In genomic region chr15:65368300-65368617, GRCh38 we compare ENCODE assay signal across 1 cellular context.
TF ChIP-seq lines count a peak whose summit lies in the region.

No MANE protein-coding gene starts in this region.

TF ChIP-seq in H1, 55 proteins besides CTCF, POLR2A, EP300 and RAD21:
- no peak for TF ChIP-seq RFX5 (IDR thresholded peaks at IDR 0.05; ENCODE audit: borderline replicate concordance, low read depth, low read length)
- TF ChIP-seq CEBPB (IDR thresholded peaks at IDR 0.05; ENCODE audit: low read depth, low read length): no peak
- no peak for TF ChIP-seq SUZ12 (IDR thresholded peaks at IDR 0.05; ENCODE audit: low read length)
- no peak for TF ChIP-seq CTBP2 (IDR thresholded peaks at IDR 0.05; ENCODE audit: borderline replicate concordance, insufficient read depth, insufficient read length, low read length)
- 0 out of 2 replicates have a peak, but pooled peaks have one; percentile 13 for TF ChIP-seq TAF1 (IDR thresholded peaks at IDR 0.05; ENCODE audit: low read depth, low read length)
- no peak for TF ChIP-seq ASH2L (IDR thresholded peaks at IDR 0.05; ENCODE audit: low read length)
- peak; percentile 77 for TF ChIP-seq TEAD4 (IDR thresholded peaks at IDR 0.05; ENCODE audit: low read depth, low read length)
- TF ChIP-seq GABPA (IDR thresholded peaks at IDR 0.05; ENCODE audit: borderline replicate concordance, insufficient read depth, low read length): no peak
- no peak for TF ChIP-seq SRF (IDR thresholded peaks at IDR 0.05; ENCODE audit: low read depth, low read length)
- TF ChIP-seq PHF8 (conservative IDR thresholded peaks at IDR 0.05; ENCODE audit: low read depth, low read length): no peak
- TF ChIP-seq RXRA (IDR thresholded peaks at IDR 0.05; ENCODE audit: insufficient read depth, low read depth, low read length): no peak
- no peak for TF ChIP-seq CBX8 (IDR thresholded peaks at IDR 0.05; ENCODE audit: borderline replicate concordance, low read depth, low read length)
- TF ChIP-seq TBP (IDR thresholded peaks at IDR 0.05; ENCODE audit: low read depth, low read length): no peak
- no peak for TF ChIP-seq ATF3 (IDR thresholded peaks at IDR 0.05; ENCODE audit: insufficient read depth, low read depth, low read length)
- TF ChIP-seq GTF2F1 (IDR thresholded peaks at IDR 0.05; ENCODE audit: borderline replicate concordance, low read depth, low read length): no peak
- TF ChIP-seq KDM5A (IDR thresholded peaks at IDR 0.05; ENCODE audit: low read length): no peak
- TF ChIP-seq POU5F1 (IDR thresholded peaks at IDR 0.05; ENCODE audit: low read depth, low read length): no peak
- TF ChIP-seq BACH1 (IDR thresholded peaks at IDR 0.05; ENCODE audit: low read length): no peak
- TF ChIP-seq SP2 (IDR thresholded peaks at IDR 0.05; ENCODE audit: low read length): no peak
- no peak for TF ChIP-seq NRF1 (IDR thresholded peaks at IDR 0.05; ENCODE audit: low read depth, low read length)
- TF ChIP-seq BCL11A (IDR thresholded peaks at IDR 0.05; ENCODE audit: low read depth in 2 of 2, low read length in 2 of 2): no peak
- no peak for TF ChIP-seq CREB1 (IDR thresholded peaks at IDR 0.05)
- peak; percentile 42; the same call in 1 of the 2 replicates for TF ChIP-seq SP1 (IDR thresholded peaks at IDR 0.05; ENCODE audit: low read depth, low read length)
- no peak for TF ChIP-seq EZH2 (IDR thresholded peaks at IDR 0.05; ENCODE audit: low read depth, low read length, severe bottlenecking)
- peak; percentile 82 to 85 for TF ChIP-seq SIN3A (conservative IDR thresholded peaks at IDR 0.05 in 1 of 2, IDR thresholded peaks at IDR 0.05 in 1 of 2; ENCODE audit: low read depth in 1 of 2, low read length in 2 of 2)
- no peak for TF ChIP-seq MAFK (IDR thresholded peaks at IDR 0.05; ENCODE audit: low read depth, low read length)
- TF ChIP-seq POLR2AphosphoS5 (IDR thresholded peaks at IDR 0.05; ENCODE audit: low read depth, low read length): 0 out of 2 replicates have a peak, but pooled peaks have one; percentile 32
- no peak for TF ChIP-seq BRCA1 (IDR thresholded peaks at IDR 0.05; ENCODE audit: low read depth, low read length)
- TF ChIP-seq HDAC2 (IDR thresholded peaks at IDR 0.05; ENCODE audit: borderline replicate concordance in 1 of 2, low read depth in 2 of 2, low read length in 2 of 2): 0 out of 4 replicates have a peak, but pooled peaks of 1 of the 2 experiments have one; percentile 10
- TF ChIP-seq JUND (IDR thresholded peaks at IDR 0.05; ENCODE audit: low read length): no peak
- no peak for TF ChIP-seq SIX5 (IDR thresholded peaks at IDR 0.05; ENCODE audit: low read depth, low read length)
- TF ChIP-seq TAF7 (optimal IDR thresholded peaks at IDR 0.05; ENCODE audit: borderline replicate concordance, low read depth, low read length): no peak
- TF ChIP-seq YY1 (IDR thresholded peaks at IDR 0.05; ENCODE audit: low read depth, low read length): no peak
- TF ChIP-seq NANOG (IDR thresholded peaks at IDR 0.05; ENCODE audit: insufficient read depth, low read depth, low read length, poor library complexity, severe bottlenecking): no peak
- TF ChIP-seq, protein P1, sequence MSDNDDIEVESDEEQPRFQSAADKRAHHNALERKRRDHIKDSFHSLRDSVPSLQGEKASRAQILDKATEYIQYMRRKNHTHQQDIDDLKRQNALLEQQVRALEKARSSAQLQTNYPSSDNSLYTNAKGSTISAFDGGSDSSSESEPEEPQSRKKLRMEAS (IDR thresholded peaks at IDR 0.05): peak; percentile 13; the same call in 1 of the 2 replicates
- TF ChIP-seq ZNF274 (IDR thresholded peaks at IDR 0.05; ENCODE audit: borderline replicate concordance, extremely low read depth, low read length): no peak
- no peak for TF ChIP-seq CHD1 (IDR thresholded peaks at IDR 0.05; ENCODE audit: low read depth, low read length)
- no peak for TF ChIP-seq EGR1 (IDR thresholded peaks at IDR 0.05; ENCODE audit: borderline replicate concordance, low read depth, low read length)
- peak; percentile 26; the same call in 1 of the 2 replicates for TF ChIP-seq CHD2 (IDR thresholded peaks at IDR 0.05; ENCODE audit: low read length)
- TF ChIP-seq HDAC6 (IDR thresholded peaks at IDR 0.05; ENCODE audit: low read depth, low read length): no peak
- no peak for TF ChIP-seq KDM1A (IDR thresholded peaks at IDR 0.05; ENCODE audit: borderline replicate concordance, low read length)
- no peak for TF ChIP-seq E2F6 (IDR thresholded peaks at IDR 0.05)
- no peak for TF ChIP-seq SP4 (IDR thresholded peaks at IDR 0.05; ENCODE audit: low read length)
- TF ChIP-seq JUN (IDR thresholded peaks at IDR 0.05; ENCODE audit: low read depth, low read length): no peak
- TF ChIP-seq TCF12 (IDR thresholded peaks at IDR 0.05; ENCODE audit: low read depth, low read length): 0 out of 2 replicates have a peak, but pooled peaks have one; percentile 57
- TF ChIP-seq RNF2 (IDR thresholded peaks at IDR 0.05; ENCODE audit: borderline replicate concordance, low read depth, low read length, missing control alignments, poor library complexity, severe bottlenecking): no peak
- no peak for TF ChIP-seq USF2 (IDR thresholded peaks at IDR 0.05; ENCODE audit: low read length)
- TF ChIP-seq SIRT6 (IDR thresholded peaks at IDR 0.05; ENCODE audit: low read length): no peak
- no peak for TF ChIP-seq CHD7 (IDR thresholded peaks at IDR 0.05; ENCODE audit: insufficient replicate concordance, low read length)
- TF ChIP-seq CBX5 (IDR thresholded peaks at IDR 0.05; ENCODE audit: low read depth, low read length): no peak
- TF ChIP-seq FOSL1 (IDR thresholded peaks at IDR 0.05; ENCODE audit: insufficient read depth, low read depth, low read length): no peak
- no peak; the same call in 1 of the 2 replicates for TF ChIP-seq RBBP5 (IDR thresholded peaks at IDR 0.05; ENCODE audit: borderline replicate concordance, low read depth, low read length)
- TF ChIP-seq KDM4A (IDR thresholded peaks at IDR 0.05; ENCODE audit: low read depth, low read length, severe bottlenecking): no peak
- TF ChIP-seq SAP30 (IDR thresholded peaks at IDR 0.05; ENCODE audit: insufficient read depth, insufficient replicate concordance, low read length): no peak
- TF ChIP-seq, protein P2, sequence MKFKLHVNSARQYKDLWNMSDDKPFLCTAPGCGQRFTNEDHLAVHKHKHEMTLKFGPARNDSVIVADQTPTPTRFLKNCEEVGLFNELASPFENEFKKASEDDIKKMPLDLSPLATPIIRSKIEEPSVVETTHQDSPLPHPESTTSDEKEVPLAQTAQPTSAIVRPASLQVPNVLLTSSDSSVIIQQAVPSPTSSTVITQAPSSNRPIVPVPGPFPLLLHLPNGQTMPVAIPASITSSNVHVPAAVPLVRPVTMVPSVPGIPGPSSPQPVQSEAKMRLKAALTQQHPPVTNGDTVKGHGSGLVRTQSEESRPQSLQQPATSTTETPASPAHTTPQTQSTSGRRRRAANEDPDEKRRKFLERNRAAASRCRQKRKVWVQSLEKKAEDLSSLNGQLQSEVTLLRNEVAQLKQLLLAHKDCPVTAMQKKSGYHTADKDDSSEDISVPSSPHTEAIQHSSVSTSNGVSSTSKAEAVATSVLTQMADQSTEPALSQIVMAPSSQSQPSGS (IDR thresholded peaks at IDR 0.05; ENCODE audit: low read length): no peak
